In the genomic region with DNA sequence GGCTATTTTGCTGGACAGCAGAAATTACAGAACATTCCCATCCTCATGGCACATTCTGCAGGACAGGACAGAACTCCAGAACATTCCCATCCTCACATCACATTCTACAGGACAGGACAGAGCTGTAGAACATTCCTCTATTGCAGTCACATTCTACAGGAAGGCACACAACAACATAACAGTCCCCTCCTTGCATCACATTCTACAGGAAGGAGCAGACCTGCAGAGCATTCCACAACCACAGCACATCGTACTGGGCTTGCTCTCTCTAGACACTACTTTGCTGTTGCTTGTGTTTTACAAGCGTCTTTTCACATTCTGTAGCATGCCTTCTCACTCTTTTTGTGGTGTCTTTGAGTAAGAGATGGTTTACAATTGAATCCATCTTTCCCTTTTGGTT, we compare ENCODE assay signal across 20 cellular contexts.
"Had no signal": no experiment of that assay in that cellular context is flagged by ENCODE, and none has a peak within 500 bp of the region (broad histone marks: within the 10 kb centered on the region; RNA-seq: fewer than 3 reads in every experiment).

No MANE protein-coding gene starts in this region.

- FAIRE-seq: frontal cortex, small intestine had no signal

- H3K27ac Mint-ChIP-seq: natural killer cell had no signal

- H3K9me3 ChIP-seq: heart left ventricle, mucosa of descending colon, right atrium auricular region, stomach, thoracic aorta, transverse colon had no signal

- H3K9me3 Mint-ChIP-seq: natural killer cell, neural crest cell had no signal

- H3K4me3 ChIP-seq: dorsolateral prefrontal cortex, heart left ventricle, mucosa of descending colon, right atrium auricular region, stomach, thoracic aorta, transverse colon had no signal

- ATAC-seq: heart left ventricle, left lobe of liver, mucosa of descending colon, natural killer cell had no signal

- H3K36me3 Mint-ChIP-seq: natural killer cell had no signal

- H3K36me3 ChIP-seq: heart left ventricle, right atrium auricular region, stomach, thoracic aorta, transverse colon had no signal

- DNase-seq: cortex of kidney; dorsolateral prefrontal cortex; effector CD8-positive, alpha-beta T cell; heart left ventricle; hippocampal formation; mammary epithelial cell; mucosa of descending colon; natural killer cell; posterior cingulate gyrus; small intestine; stimulated activated CD4-positive, alpha-beta T cell treated with anti-CD3 and anti-CD28 coated beads, Interleukin-12 subunit alpha, Interleukin-12 subunit beta, amount 100 ng/mL, for 4 hours; stimulated activated naive CD4-positive, alpha-beta T cell; stomach; substantia nigra; transverse colon had no signal

- H3K27me3 ChIP-seq: dorsolateral prefrontal cortex, heart left ventricle, right atrium auricular region, stomach, transverse colon had no signal

- H3K4me1 Mint-ChIP-seq: natural killer cell had no signal

- H3K4me3 Mint-ChIP-seq: natural killer cell, neural crest cell had no signal

- H3K27ac ChIP-seq: dorsolateral prefrontal cortex, heart left ventricle, right atrium auricular region, stomach, thoracic aorta, transverse colon had no signal
